Comparison of ENCODE assay signal across 1 cellular context in genomic region chr4:67934628-67935027, GRCh38.
TF ChIP-seq lines count a peak whose summit lies in the region.

No MANE protein-coding gene starts in this region.

TF ChIP-seq in GM23338, 12 proteins besides CTCF, POLR2A, EP300 and RAD21 (continued from another document):
- TF ChIP-seq ETS1 (IDR thresholded peaks at IDR 0.05) (no peak), POLR2AphosphoS5 (IDR thresholded peaks at IDR 0.05; ENCODE audit: low read depth) (no peak), STAT1 (IDR thresholded peaks at IDR 0.05; ENCODE audit: unreplicated experiment) (no peak)
TF ChIP-seq in GM23338: peak in this region for 0.
